Comparison of ENCODE assay signal across 1 cellular context in the genomic region with DNA sequence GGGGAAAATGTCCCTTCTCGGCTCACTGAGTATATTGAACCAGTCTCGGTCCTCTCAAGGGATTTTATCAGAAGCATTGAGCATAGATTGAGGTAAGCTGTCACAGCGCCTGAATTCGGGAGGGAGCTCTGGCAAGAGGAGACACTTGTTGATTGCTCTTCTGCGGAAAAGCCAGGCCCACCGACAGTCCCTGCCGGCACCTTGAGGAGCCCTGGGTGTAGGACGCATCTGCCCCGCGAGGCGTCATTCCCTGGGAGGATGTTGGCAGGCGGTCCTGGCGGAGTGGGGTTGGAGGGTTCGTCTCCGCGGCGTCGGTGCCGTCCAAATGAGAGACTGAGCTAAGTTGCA.
TF ChIP-seq lines count a peak whose summit lies in the region.

No MANE protein-coding gene starts in this region.

TF ChIP-seq in HepG2, 621 proteins besides CTCF, POLR2A, EP300 and RAD21 (continued from another document):
- TF ChIP-seq, protein P1, sequence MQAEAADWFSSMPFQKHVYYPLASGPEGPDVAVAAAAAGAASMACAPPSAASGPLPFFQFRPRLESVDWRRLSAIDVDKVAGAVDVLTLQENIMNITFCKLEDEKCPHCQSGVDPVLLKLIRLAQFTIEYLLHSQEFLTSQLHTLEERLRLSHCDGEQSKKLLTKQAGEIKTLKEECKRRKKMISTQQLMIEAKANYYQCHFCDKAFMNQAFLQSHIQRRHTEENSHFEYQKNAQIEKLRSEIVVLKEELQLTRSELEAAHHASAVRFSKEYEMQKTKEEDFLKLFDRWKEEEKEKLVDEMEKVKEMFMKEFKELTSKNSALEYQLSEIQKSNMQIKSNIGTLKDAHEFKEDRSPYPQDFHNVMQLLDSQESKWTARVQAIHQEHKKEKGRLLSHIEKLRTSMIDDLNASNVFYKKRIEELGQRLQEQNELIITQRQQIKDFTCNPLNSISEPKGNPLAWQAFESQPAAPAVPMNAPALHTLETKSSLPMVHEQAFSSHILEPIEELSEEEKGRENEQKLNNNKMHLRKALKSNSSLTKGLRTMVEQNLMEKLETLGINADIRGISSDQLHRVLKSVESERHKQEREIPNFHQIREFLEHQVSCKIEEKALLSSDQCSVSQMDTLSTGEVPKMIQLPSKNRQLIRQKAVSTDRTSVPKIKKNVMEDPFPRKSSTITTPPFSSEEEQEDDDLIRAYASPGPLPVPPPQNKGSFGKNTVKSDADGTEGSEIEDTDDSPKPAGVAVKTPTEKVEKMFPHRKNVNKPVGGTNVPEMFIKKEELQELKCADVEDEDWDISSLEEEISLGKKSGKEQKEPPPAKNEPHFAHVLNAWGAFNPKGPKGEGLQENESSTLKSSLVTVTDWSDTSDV (CRISPR knock-in tag; IDR thresholded peaks at IDR 0.05), result 0 out of 2 replicates have a peak, but pooled peaks have one; percentile 19
- TF ChIP-seq, protein P2, sequence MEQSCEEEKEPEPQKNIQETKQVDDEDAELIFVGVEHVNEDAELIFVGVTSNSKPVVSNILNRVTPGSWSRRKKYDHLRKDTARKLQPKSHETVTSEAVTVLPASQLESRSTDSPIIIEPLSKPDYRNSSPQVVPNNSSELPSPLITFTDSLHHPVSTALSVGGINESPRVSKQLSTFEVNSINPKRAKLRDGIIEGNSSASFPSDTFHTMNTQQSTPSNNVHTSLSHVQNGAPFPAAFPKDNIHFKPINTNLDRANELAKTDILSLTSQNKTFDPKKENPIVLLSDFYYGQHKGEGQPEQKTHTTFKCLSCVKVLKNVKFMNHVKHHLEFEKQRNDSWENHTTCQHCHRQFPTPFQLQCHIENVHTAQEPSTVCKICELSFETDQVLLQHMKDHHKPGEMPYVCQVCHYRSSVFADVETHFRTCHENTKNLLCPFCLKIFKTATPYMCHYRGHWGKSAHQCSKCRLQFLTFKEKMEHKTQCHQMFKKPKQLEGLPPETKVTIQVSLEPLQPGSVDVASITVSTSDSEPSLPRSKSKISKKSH (CRISPR knock-in tag; IDR thresholded peaks at IDR 0.05; ENCODE audit: borderline replicate concordance), result peak; percentile 14; the same call in 1 of the 2 replicates
- TF ChIP-seq, protein P3, sequence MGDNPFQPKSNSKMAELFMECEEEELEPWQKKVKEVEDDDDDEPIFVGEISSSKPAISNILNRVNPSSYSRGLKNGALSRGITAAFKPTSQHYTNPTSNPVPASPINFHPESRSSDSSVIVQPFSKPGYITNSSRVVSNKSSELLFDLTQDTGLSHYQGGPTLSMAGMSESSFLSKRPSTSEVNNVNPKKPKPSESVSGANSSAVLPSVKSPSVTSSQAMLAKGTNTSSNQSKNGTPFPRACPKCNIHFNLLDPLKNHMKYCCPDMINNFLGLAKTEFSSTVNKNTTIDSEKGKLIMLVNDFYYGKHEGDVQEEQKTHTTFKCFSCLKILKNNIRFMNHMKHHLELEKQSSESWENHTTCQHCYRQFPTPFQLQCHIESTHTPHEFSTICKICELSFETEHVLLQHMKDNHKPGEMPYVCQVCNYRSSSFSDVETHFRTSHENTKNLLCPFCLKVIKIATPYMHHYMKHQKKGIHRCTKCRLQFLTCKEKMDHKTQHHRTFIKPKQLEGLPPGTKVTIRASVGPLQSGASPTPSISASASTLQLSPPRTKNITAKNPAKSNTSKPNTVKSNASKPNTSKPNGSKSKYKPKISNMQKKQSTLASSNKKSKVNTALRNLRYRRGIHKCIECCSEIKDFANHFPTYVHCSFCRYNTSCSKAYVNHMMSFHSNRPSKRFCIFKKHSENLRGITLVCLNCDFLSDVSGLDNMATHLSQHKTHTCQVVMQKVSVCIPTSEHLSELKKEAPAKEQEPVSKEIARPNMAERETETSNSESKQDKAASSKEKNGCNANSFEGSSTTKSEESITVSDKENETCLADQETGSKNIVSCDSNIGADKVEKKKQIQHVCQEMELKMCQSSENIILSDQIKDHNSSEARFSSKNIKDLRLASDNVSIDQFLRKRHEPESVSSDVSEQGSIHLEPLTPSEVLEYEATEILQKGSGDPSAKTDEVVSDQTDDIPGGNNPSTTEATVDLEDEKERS (CRISPR knock-in tag; IDR thresholded peaks at IDR 0.05), result peak; percentile 35; the same call in 1 of the 2 replicates
- TF ChIP-seq MEF2D (CRISPR knock-in tag; IDR thresholded peaks at IDR 0.05) (0 out of 2 replicates have a peak, but pooled peaks have one; percentile 21), DMAP1 (CRISPR knock-in tag; IDR thresholded peaks at IDR 0.05) (peak; percentile 9; the same call in 1 of the 2 replicates), MTF1 (CRISPR knock-in tag; IDR thresholded peaks at IDR 0.05) (no peak), HES4 (CRISPR knock-in tag; IDR thresholded peaks at IDR 0.05; ENCODE audit: borderline replicate concordance) (no peak), ZFX (CRISPR knock-in tag; IDR thresholded peaks at IDR 0.05; ENCODE audit: low read depth) (peak; percentile 33; the same call in 1 of the 2 replicates), ZNF878 (CRISPR knock-in tag; IDR thresholded peaks at IDR 0.05) (0 out of 2 replicates have a peak, but pooled peaks have one; percentile 52), CCDC6 (CRISPR knock-in tag; IDR thresholded peaks at IDR 0.05) (peak; percentile 22; the same call in 1 of the 2 replicates), KAT7 (CRISPR knock-in tag; IDR thresholded peaks at IDR 0.05; ENCODE audit: borderline replicate concordance) (0 out of 2 replicates have a peak, but pooled peaks have one; percentile 7), REL (CRISPR knock-in tag; conservative IDR thresholded peaks at IDR 0.05) (peak; percentile 6; the same call in 1 of the 2 replicates), EZH2 (conservative IDR thresholded peaks at IDR 0.05; ENCODE audit: low read depth, low read length) (no peak), ZZZ3 (CRISPR knock-in tag; IDR thresholded peaks at IDR 0.05; ENCODE audit: borderline replicate concordance) (0 out of 2 replicates have a peak, but pooled peaks have one; percentile 34), ZMYM2 (CRISPR knock-in tag; IDR thresholded peaks at IDR 0.05) (0 out of 2 replicates have a peak, but pooled peaks have one; percentile 6), POLR2G (IDR thresholded peaks at IDR 0.05; ENCODE audit: low read depth, low read length) (no peak), ZC3H13 (CRISPR knock-in tag; IDR thresholded peaks at IDR 0.05) (peak; percentile 54), ZNF782 (CRISPR knock-in tag; IDR thresholded peaks at IDR 0.05; ENCODE audit: borderline replicate concordance) (peak; percentile 75)
- TF ChIP-seq, protein P4, sequence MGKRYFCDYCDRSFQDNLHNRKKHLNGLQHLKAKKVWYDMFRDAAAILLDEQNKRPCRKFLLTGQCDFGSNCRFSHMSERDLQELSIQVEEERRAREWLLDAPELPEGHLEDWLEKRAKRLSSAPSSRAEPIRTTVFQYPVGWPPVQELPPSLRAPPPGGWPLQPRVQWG (CRISPR knock-in tag; IDR thresholded peaks at IDR 0.05; ENCODE audit: borderline replicate concordance, low read depth), result no peak
- TF ChIP-seq, protein P5, sequence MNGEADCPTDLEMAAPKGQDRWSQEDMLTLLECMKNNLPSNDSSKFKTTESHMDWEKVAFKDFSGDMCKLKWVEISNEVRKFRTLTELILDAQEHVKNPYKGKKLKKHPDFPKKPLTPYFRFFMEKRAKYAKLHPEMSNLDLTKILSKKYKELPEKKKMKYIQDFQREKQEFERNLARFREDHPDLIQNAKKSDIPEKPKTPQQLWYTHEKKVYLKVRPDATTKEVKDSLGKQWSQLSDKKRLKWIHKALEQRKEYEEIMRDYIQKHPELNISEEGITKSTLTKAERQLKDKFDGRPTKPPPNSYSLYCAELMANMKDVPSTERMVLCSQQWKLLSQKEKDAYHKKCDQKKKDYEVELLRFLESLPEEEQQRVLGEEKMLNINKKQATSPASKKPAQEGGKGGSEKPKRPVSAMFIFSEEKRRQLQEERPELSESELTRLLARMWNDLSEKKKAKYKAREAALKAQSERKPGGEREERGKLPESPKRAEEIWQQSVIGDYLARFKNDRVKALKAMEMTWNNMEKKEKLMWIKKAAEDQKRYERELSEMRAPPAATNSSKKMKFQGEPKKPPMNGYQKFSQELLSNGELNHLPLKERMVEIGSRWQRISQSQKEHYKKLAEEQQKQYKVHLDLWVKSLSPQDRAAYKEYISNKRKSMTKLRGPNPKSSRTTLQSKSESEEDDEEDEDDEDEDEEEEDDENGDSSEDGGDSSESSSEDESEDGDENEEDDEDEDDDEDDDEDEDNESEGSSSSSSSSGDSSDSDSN (CRISPR knock-in tag; IDR thresholded peaks at IDR 0.05), result peak; percentile 42
- TF ChIP-seq, protein P6, sequence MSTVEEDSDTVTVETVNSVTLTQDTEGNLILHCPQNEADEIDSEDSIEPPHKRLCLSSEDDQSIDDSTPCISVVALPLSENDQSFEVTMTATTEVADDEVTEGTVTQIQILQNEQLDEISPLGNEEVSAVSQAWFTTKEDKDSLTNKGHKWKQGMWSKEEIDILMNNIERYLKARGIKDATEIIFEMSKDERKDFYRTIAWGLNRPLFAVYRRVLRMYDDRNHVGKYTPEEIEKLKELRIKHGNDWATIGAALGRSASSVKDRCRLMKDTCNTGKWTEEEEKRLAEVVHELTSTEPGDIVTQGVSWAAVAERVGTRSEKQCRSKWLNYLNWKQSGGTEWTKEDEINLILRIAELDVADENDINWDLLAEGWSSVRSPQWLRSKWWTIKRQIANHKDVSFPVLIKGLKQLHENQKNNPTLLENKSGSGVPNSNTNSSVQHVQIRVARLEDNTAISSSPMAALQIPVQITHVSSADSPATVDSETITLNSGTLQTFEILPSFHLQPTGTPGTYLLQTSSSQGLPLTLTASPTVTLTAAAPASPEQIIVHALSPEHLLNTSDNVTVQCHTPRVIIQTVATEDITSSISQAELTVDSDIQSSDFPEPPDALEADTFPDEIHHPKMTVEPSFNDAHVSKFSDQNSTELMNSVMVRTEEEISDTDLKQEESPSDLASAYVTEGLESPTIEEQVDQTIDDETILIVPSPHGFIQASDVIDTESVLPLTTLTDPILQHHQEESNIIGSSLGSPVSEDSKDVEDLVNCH (CRISPR knock-in tag; IDR thresholded peaks at IDR 0.05), result 0 out of 2 replicates have a peak, but pooled peaks have one; percentile 75
- TF ChIP-seq, protein P7, sequence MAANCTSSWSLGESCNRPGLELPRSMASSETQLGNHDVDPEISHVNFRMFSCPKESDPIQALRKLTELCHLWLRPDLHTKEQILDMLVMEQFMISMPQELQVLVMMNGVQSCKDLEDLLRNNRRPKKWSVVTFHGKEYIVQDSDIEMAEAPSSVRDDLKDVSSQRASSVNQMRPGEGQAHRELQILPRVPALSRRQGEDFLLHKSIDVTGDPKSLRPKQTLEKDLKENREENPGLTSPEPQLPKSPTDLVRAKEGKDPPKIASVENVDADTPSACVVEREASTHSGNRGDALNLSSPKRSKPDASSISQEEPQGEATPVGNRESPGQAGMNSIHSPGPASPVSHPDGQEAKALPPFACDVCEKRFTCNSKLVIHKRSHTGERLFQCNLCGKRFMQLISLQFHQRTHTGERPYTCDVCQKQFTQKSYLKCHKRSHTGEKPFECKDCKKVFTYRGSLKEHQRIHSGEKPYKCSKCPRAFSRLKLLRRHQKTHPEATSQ (CRISPR knock-in tag; IDR thresholded peaks at IDR 0.05; ENCODE audit: borderline replicate concordance), result 0 out of 2 replicates have a peak, but pooled peaks have one; percentile 60
- TF ChIP-seq, protein P8, sequence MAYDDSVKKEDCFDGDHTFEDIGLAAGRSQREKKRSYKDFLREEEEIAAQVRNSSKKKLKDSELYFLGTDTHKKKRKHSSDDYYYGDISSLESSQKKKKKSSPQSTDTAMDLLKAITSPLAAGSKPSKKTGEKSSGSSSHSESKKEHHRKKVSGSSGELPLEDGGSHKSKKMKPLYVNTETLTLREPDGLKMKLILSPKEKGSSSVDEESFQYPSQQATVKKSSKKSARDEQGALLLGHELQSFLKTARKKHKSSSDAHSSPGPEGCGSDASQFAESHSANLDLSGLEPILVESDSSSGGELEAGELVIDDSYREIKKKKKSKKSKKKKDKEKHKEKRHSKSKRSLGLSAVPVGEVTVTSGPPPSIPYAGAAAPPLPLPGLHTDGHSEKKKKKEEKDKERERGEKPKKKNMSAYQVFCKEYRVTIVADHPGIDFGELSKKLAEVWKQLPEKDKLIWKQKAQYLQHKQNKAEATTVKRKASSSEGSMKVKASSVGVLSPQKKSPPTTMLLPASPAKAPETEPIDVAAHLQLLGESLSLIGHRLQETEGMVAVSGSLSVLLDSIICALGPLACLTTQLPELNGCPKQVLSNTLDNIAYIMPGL (CRISPR knock-in tag; IDR thresholded peaks at IDR 0.05; ENCODE audit: borderline replicate concordance in 1 of 2, low read depth in 1 of 2), result 0 out of 4 replicates have a peak, but pooled peaks of 1 of the 2 experiments have one; percentile 13
- TF ChIP-seq, protein P9, sequence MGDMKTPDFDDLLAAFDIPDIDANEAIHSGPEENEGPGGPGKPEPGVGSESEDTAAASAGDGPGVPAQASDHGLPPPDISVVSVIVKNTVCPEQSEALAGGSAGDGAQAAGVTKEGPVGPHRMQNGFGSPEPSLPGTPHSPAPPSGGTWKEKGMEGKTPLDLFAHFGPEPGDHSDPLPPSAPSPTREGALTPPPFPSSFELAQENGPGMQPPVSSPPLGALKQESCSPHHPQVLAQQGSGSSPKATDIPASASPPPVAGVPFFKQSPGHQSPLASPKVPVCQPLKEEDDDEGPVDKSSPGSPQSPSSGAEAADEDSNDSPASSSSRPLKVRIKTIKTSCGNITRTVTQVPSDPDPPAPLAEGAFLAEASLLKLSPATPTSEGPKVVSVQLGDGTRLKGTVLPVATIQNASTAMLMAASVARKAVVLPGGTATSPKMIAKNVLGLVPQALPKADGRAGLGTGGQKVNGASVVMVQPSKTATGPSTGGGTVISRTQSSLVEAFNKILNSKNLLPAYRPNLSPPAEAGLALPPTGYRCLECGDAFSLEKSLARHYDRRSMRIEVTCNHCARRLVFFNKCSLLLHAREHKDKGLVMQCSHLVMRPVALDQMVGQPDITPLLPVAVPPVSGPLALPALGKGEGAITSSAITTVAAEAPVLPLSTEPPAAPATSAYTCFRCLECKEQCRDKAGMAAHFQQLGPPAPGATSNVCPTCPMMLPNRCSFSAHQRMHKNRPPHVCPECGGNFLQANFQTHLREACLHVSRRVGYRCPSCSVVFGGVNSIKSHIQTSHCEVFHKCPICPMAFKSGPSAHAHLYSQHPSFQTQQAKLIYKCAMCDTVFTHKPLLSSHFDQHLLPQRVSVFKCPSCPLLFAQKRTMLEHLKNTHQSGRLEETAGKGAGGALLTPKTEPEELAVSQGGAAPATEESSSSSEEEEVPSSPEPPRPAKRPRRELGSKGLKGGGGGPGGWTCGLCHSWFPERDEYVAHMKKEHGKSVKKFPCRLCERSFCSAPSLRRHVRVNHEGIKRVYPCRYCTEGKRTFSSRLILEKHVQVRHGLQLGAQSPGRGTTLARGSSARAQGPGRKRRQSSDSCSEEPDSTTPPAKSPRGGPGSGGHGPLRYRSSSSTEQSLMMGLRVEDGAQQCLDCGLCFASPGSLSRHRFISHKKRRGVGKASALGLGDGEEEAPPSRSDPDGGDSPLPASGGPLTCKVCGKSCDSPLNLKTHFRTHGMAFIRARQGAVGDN (CRISPR knock-in tag; IDR thresholded peaks at IDR 0.05), result 0 out of 2 replicates have a peak, but pooled peaks have one; percentile 1
TF ChIP-seq in HepG2: peak in this region for 47.
